ENCODE assay signal across 1 cellular context in the genomic region with DNA sequence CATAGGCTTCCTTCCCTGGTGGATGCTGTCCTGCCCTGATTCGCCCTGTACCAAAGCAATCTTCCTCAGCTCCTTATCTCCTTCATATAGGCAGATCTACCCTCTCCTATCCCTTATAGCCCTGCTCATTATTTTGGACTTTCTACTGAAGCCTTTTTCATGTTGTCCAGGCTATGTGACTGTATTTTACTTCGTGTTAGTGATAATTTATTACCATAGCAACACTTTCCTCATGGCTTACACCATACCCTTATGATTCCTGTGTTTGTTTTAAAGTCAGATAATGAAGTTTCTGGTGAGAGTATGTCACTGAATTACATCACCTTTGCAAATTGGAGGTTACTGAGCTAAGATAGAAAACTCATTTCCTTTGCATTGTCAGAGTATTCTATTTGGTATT.
TF ChIP-seq lines count a peak whose summit lies in the region.

No MANE protein-coding gene starts in this region.

TF ChIP-seq in HEK293, 187 proteins besides CTCF, POLR2A, EP300 and RAD21 (continued from another document):
- TF ChIP-seq, protein P1, sequence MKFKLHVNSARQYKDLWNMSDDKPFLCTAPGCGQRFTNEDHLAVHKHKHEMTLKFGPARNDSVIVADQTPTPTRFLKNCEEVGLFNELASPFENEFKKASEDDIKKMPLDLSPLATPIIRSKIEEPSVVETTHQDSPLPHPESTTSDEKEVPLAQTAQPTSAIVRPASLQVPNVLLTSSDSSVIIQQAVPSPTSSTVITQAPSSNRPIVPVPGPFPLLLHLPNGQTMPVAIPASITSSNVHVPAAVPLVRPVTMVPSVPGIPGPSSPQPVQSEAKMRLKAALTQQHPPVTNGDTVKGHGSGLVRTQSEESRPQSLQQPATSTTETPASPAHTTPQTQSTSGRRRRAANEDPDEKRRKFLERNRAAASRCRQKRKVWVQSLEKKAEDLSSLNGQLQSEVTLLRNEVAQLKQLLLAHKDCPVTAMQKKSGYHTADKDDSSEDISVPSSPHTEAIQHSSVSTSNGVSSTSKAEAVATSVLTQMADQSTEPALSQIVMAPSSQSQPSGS (tag by site-specific recombination; IDR thresholded peaks at IDR 0.05; ENCODE audit: low read depth): peak; percentile 71; the same call in 1 of the 2 replicates
- TF ChIP-seq ZEB2 (tag by site-specific recombination; IDR thresholded peaks at IDR 0.05) (0 out of 2 replicates have a peak, but pooled peaks have one; percentile 54), MEIS1 (CRISPR knock-in tag; IDR thresholded peaks at IDR 0.05; ENCODE audit: borderline replicate concordance) (no peak), ZNF366 (tag by site-specific recombination; conservative IDR thresholded peaks at IDR 0.05) (peak; percentile 62), ZNF335 (tag by site-specific recombination; conservative IDR thresholded peaks at IDR 0.05) (0 out of 2 replicates have a peak, but pooled peaks have one; percentile 6), IKZF3 (tag by site-specific recombination; IDR thresholded peaks at IDR 0.05) (peak; percentile 54; the same call in 1 of the 2 replicates), ZBTB17 (tag by site-specific recombination; IDR thresholded peaks at IDR 0.05) (peak; percentile 69; the same call in 1 of the 2 replicates), ZNF561 (tag by site-specific recombination; IDR thresholded peaks at IDR 0.05; ENCODE audit: borderline replicate concordance) (no peak), ZNF776 (tag by site-specific recombination; IDR thresholded peaks at IDR 0.05; ENCODE audit: borderline replicate concordance) (no peak), SP7 (tag by site-specific recombination; IDR thresholded peaks at IDR 0.05) (0 out of 2 replicates have a peak, but pooled peaks have one; percentile 75), ZIC2 (tag by site-specific recombination; IDR thresholded peaks at IDR 0.05) (no peak), ZNF223 (tag by site-specific recombination; IDR thresholded peaks at IDR 0.05) (no peak), ZNF175 (tag by site-specific recombination; IDR thresholded peaks at IDR 0.05) (no peak), ZNF529 (tag by site-specific recombination; IDR thresholded peaks at IDR 0.05; ENCODE audit: insufficient replicate concordance) (no peak), ZNF423 (tag by site-specific recombination; IDR thresholded peaks at IDR 0.05) (no peak)
- TF ChIP-seq, protein P2, sequence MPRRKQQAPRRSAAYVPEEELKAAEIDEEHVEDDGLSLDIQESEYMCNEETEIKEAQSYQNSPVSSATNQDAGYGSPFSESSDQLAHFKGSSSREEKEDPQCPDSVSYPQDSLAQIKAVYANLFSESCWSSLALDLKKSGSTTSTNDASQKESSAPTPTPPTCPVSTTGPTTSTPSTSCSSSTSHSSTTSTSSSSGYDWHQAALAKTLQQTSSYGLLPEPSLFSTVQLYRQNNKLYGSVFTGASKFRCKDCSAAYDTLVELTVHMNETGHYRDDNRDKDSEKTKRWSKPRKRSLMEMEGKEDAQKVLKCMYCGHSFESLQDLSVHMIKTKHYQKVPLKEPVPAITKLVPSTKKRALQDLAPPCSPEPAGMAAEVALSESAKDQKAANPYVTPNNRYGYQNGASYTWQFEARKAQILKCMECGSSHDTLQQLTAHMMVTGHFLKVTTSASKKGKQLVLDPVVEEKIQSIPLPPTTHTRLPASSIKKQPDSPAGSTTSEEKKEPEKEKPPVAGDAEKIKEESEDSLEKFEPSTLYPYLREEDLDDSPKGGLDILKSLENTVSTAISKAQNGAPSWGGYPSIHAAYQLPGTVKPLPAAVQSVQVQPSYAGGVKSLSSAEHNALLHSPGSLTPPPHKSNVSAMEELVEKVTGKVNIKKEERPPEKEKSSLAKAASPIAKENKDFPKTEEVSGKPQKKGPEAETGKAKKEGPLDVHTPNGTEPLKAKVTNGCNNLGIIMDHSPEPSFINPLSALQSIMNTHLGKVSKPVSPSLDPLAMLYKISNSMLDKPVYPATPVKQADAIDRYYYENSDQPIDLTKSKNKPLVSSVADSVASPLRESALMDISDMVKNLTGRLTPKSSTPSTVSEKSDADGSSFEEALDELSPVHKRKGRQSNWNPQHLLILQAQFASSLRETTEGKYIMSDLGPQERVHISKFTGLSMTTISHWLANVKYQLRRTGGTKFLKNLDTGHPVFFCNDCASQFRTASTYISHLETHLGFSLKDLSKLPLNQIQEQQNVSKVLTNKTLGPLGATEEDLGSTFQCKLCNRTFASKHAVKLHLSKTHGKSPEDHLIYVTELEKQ (tag by site-specific recombination; IDR thresholded peaks at IDR 0.05; ENCODE audit: borderline replicate concordance): no peak
